21 cellular contexts compared by ENCODE assay signal in the genomic region with DNA sequence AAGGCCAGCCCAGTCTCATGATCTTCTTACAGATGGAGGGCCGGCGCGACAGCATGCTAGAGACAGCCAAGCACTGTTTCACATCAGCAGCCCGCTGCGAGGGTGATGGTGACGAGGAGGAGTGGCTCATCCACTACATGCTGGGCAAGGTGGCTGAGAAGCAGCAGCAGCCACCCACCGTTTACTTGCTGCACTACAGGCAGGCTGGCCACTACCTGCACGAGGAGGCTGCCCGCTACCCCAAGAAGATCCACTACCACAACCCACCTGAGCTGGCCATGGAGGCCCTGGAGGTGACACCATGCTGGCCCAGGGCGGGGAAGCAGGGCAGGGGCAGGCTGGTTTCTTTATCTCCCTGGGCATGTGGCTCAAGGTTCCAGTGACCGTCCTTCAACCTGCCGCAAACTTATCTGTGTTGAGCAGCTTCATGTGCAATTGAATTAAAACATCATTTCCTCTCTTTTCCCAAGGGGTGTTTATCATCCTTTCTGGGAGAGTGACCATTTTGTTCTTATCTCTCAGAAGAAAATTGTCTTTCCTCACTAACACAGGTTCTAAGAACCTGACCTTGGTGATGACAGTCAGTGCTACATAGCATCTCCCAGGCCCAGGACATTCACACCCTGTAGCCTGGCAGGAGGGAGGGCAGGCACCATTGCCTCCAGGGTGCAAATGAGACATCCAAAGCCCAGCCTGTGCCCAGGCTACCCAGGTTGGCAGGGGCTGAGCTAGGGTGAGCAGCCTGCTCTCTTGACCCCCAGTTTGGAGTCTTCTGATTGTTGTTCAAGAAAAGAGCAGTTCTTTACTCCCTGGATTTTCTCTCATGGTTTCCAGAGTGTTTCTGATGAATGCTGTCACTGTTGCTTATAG.
A peak's percentile ranks its signal among the peaks of the same experiment; 100 is the strongest.
DNase-seq lines count a peak whose midpoint lies in the region; ATAC-seq and TF ChIP-seq lines count a peak whose summit lies in the region.
"Had no signal": no experiment of that assay in that cellular context is flagged by ENCODE, and none has a peak within 500 bp of the region (broad histone marks: within the 10 kb centered on the region; RNA-seq: fewer than 3 reads in every experiment).

No MANE protein-coding gene starts in this region.

- H3K4me1 ChIP-seq in H9 (ENCODE audit: insufficient read depth, low read length) (no peaks in the 10 kb centered on the region), heart right ventricle (peaks cover 0 to 39% (median 16%) of the 10 kb centered on the region in 9 donors), PC-3 (ENCODE audit: insufficient read depth, low read length) (no peaks in the 10 kb centered on the region)

- H2AK5ac ChIP-seq in H9 (ENCODE audit: insufficient read length, low read length): no peak overlapping the region

- no peaks in the 10 kb centered on the region for H3F3A ChIP-seq in PC-3 (ENCODE audit: low read length, unreplicated experiment)

- H3K79me2 ChIP-seq in H9 (ENCODE audit: insufficient read depth, low read length): no peaks in the 10 kb centered on the region
- no peaks in the 10 kb centered on the region for H3K79me2 ChIP-seq in PC-3 (ENCODE audit: low read length)

- H3K9ac ChIP-seq in H9 (ENCODE audit: extremely low read depth, insufficient read length, low read length): no peak overlapping the region
- H3K9ac ChIP-seq in PC-3 (ENCODE audit: low read length): no peak overlapping the region

- H2BK5ac ChIP-seq in H9 (ENCODE audit: insufficient read length, low read length): no peak overlapping the region

- no peak for DNase-seq in H9
- peak; percentile 71 to 73 for DNase-seq in heart right ventricle
- DNase-seq in posterior vena cava (ENCODE audit: low spot score): peak; percentile 80
- DNase-seq in PC-3: no peak
- DNase-seq in left colon: no peak
- no peak for DNase-seq in NCI-H2081 (lab: John Stamatoyannopoulos, UW)
- DNase-seq: ACHN; activated B cell treated with CpG ODN at 0.5 μM for 24 hours; activated CD4-positive, alpha-beta memory T cell treated with anti-CD3 and anti-CD28 coated beads, Interleukin-2, amount 10 ng/mL, durations not matched to agents 7 days and 5 days; activated T-cell treated with anti-CD3 and anti-CD28 coated beads, Interleukin-2, amount 50 U/mL, for 72 hours; DMS 273 treated with DMSO at 0.1 percent for 48 hours; GDM1; immature natural killer cell; mammary epithelial cell; MM.1S; NCI-H146; SHP77 had no signal

- peaks cover 12 to 18% of the 10 kb centered on the region in 2 experiments for H3K4me1 Mint-ChIP-seq in H9
- H3K4me1 Mint-ChIP-seq: activated B cell treated with CpG ODN at 0.5 μM for 24 hours, CD14-positive monocyte, immature natural killer cell had no signal

- no TSS peak for BruUV-seq in PC-3 (replicated peaks; lab: Mats Ljungman, UMichigan)

- H3K23ac ChIP-seq in H9 (ENCODE audit: insufficient read length, low read depth, low read length): no peak overlapping the region

- no peak overlapping the region for H3K4me2 ChIP-seq in H9 (ENCODE audit: insufficient read depth, insufficient read length, low read length)
- H3K4me2 ChIP-seq in PC-3 (ENCODE audit: low read length): no peak overlapping the region

- H3K36me3 ChIP-seq in heart right ventricle (peaks cover 0 to 94% (median 15%) of the 10 kb centered on the region in 9 donors), PC-3 (ENCODE audit: low read depth, low read length) (peaks cover 11% of the 10 kb centered on the region)

- POLR2A ChIA-PET in PC-3 (lab: Charles Lee; ENCODE audit: unreplicated experiment): no interaction called here

- H2AFZ ChIP-seq in H9 (ENCODE audit: low read length) (no peak overlapping the region), PC-3 (ENCODE audit: low read length) (no peak overlapping the region)

- H2BK20ac ChIP-seq in H9 (ENCODE audit: low read depth, low read length, poor library complexity, severe bottlenecking): no peak overlapping the region

- H3K27ac ChIP-seq in H9 (ENCODE audit: insufficient read length, low read depth, low read length) (no peak overlapping the region), angular gyrus (ENCODE audit: low read depth, low read length) (peak overlapping the region; percentile 19), heart right ventricle (peak overlapping the region in 8 of 10 donors; percentile 26 to 77 (median 62)), PC-3 (ENCODE audit: low read length) (no peak overlapping the region)

- H3K4me3 ChIP-seq in heart right ventricle (no peak overlapping the region), PC-3 (ENCODE audit: low read length) (no peak overlapping the region)

- H3K18ac ChIP-seq in H9 (ENCODE audit: insufficient read length, low read depth, low read length): no peak overlapping the region

- no peak for TF ChIP-seq CTCF in H9 (conservative IDR thresholded peaks at IDR 0.05)
- peak in 4 of 9 donors; percentile 20 to 43 (median 30) for TF ChIP-seq CTCF in heart right ventricle (IDR thresholded peaks at IDR 0.05)
- TF ChIP-seq CTCF in PC-3 (conservative IDR thresholded peaks at IDR 0.05; ENCODE audit: low read depth, low read length): no peak

- H3K27me3 Mint-ChIP-seq in H9 (ENCODE audit: low read depth): no peaks in the 10 kb centered on the region
- H3K27me3 Mint-ChIP-seq: activated B cell treated with CpG ODN at 0.5 μM for 24 hours; activated CD4-positive, alpha-beta memory T cell treated with anti-CD3 and anti-CD28 coated beads, Interleukin-2, amount 10 ng/mL, durations not matched to agents 7 days and 5 days; activated naive CD8-positive, alpha-beta T cell had no signal

- H3K9me3 Mint-ChIP-seq in H9: no peaks in the 10 kb centered on the region
- H3K9me3 Mint-ChIP-seq: activated B cell treated with CpG ODN at 0.5 μM for 24 hours; activated CD4-positive, alpha-beta memory T cell treated with anti-CD3 and anti-CD28 coated beads, Interleukin-2, amount 10 ng/mL, durations not matched to agents 7 days and 5 days; activated T-cell treated with anti-CD3 and anti-CD28 coated beads, Interleukin-2, amount 50 U/mL, for 72 hours; immature natural killer cell had no signal

- H2BK12ac ChIP-seq in H9 (ENCODE audit: insufficient read length, low read depth, low read length): no peak overlapping the region

- H3K4me3 Mint-ChIP-seq in H9: no peak overlapping the region
- H3K4me3 Mint-ChIP-seq: activated B cell treated with CpG ODN at 0.5 μM for 24 hours; activated CD4-positive, alpha-beta memory T cell treated with anti-CD3 and anti-CD28 coated beads, Interleukin-2, amount 10 ng/mL, durations not matched to agents 7 days and 5 days; activated naive CD8-positive, alpha-beta T cell; activated T-cell treated with anti-CD3 and anti-CD28 coated beads, Interleukin-2, amount 50 U/mL, for 72 hours; CD14-positive monocyte had no signal

- no peak overlapping the region for H4K91ac ChIP-seq in H9 (ENCODE audit: insufficient read length, low read depth, low read length)

- no peak overlapping the region for H2BK120ac ChIP-seq in H9 (ENCODE audit: low read depth, low read length, poor library complexity, severe bottlenecking)

- H2BK15ac ChIP-seq in H9 (ENCODE audit: low read depth, low read length): no peak overlapping the region

- intact Hi-C loops in heart right ventricle (cut with DNase I): no loop called here
- intact Hi-C loops in posterior vena cava (cut with DNase I): no loop called here
- intact Hi-C loops in PC-3 (cut with micrococcal nuclease): no loop called here
- intact Hi-C loops in left colon (cut with DNase I, micrococcal nuclease): no loop called here

- no peak overlapping the region for H3K56ac ChIP-seq in H9 (ENCODE audit: insufficient read length, low read depth, low read length)

- WGBS in H9 (ENCODE audit: extremely low coverage, insufficient read length, low lambda C conversion rate): no CpG with 5 or more reads among the region's 12 CpGs
- 48 to 63% methylated on average over 12 of the region's 12 CpGs for WGBS in heart right ventricle, 2 donors

- H3K27ac Mint-ChIP-seq in H9: peak overlapping the region in 2 of 3 experiments; percentile 27 to 41; a peak in 2 of 7 replicates
- H3K27ac Mint-ChIP-seq: activated B cell treated with CpG ODN at 0.5 μM for 24 hours; activated CD4-positive, alpha-beta memory T cell treated with anti-CD3 and anti-CD28 coated beads, Interleukin-2, amount 10 ng/mL, durations not matched to agents 7 days and 5 days; activated naive CD8-positive, alpha-beta T cell; activated T-cell treated with anti-CD3 and anti-CD28 coated beads, Interleukin-2, amount 50 U/mL, for 72 hours had no signal

- ATAC-seq in heart right ventricle (peak; percentile 70 to 96 (median 88)), PC-3 (no peak), HG03097 (IDR thresholded peaks at IDR 0.05; ENCODE audit: low FRiP score, unreplicated experiment) (no peak), left colon (no peak)
- ATAC-seq: activated T-cell treated with anti-CD3 and anti-CD28 coated beads, Interleukin-2, amount 50 U/mL, for 72 hours had no signal

- H3K9me2 ChIP-seq in PC-3 (replicated peaks; ENCODE audit: low read length): no peaks in the 10 kb centered on the region

- CTCF ChIA-PET in PC-3 (lab: Charles Lee): no interaction called here

- no peaks in the 10 kb centered on the region for H3K9me3 ChIP-seq in H9 (ENCODE audit: control insufficient read depth, low read depth, low read length)
- no peaks in the 10 kb centered on the region for H3K9me3 ChIP-seq in heart right ventricle
- no peaks in the 10 kb centered on the region for H3K9me3 ChIP-seq in PC-3 (ENCODE audit: low read length)

- no peak overlapping the region for H3T11ph ChIP-seq in H9 (ENCODE audit: low read length)

- H3K4ac ChIP-seq in H9 (ENCODE audit: low read depth, low read length): no peak overlapping the region

- no peaks in the 10 kb centered on the region for H3K79me1 ChIP-seq in H9 (ENCODE audit: insufficient read depth, low read depth, low read length, poor library complexity, severe bottlenecking)

- H3K14ac ChIP-seq in H9 (ENCODE audit: insufficient read depth, low read length): no peak overlapping the region

- H4K5ac ChIP-seq in H9 (ENCODE audit: insufficient read length, low read depth, low read length): no peak overlapping the region

- H4K20me1 ChIP-seq in H9 (ENCODE audit: control insufficient read depth, insufficient read depth, insufficient read length) (no peaks in the 10 kb centered on the region), PC-3 (ENCODE audit: low read length) (no peaks in the 10 kb centered on the region)

- H3K27me3 ChIP-seq in H9 (ENCODE audit: insufficient read depth, low read length) (no peaks in the 10 kb centered on the region), heart right ventricle (no peaks in the 10 kb centered on the region), PC-3 (ENCODE audit: low read length) (no peaks in the 10 kb centered on the region)

- no peaks in the 10 kb centered on the region for H3K23me2 ChIP-seq in H9 (ENCODE audit: insufficient read length, low read depth, low read length, poor library complexity, severe bottlenecking)

- H3K36me3 Mint-ChIP-seq in H9 (ENCODE audit: insufficient read depth in 1 of 3, low read depth in 3 of 3): peaks cover 19 to 71% (median 61%) of the 10 kb centered on the region in 3 experiments; a peak in 6 of 7 replicates

- H4K8ac ChIP-seq in H9 (replicated peaks; ENCODE audit: insufficient read length, low read depth, low read length): no peak overlapping the region

Comparison
In these comparisons a context has a peak if more than half of its experiments do, and no peak if none do; other contexts are left out.
1. DNase-seq: peak in heart right ventricle (2 of 2) and posterior vena cava (single experiment); none in H9 (single experiment), PC-3 (single experiment), left colon (0 of 2) and NCI-H2081 (0 of 2).
2. H3K27ac ChIP-seq: peak in angular gyrus (single experiment) and heart right ventricle (8 of 10); none in H9 (single experiment) and PC-3 (single experiment).
3. ATAC-seq: peak in heart right ventricle (8 of 8); none in PC-3 (single experiment), HG03097 (single experiment) and left colon (single experiment).